Comparison of ENCODE assay signal across 1 cellular context in genomic region chr2:151805343-151805742, GRCh38.
A peak's percentile ranks its signal among the peaks of the same experiment; 100 is the strongest.
TF ChIP-seq lines count a peak whose summit lies in the region.

No MANE protein-coding gene starts in this region.

TF ChIP-seq in K562, 482 proteins besides CTCF, POLR2A, EP300 and RAD21 (continued from another document):
- TF ChIP-seq TCF3 (CRISPR knock-in tag; IDR thresholded peaks at IDR 0.05) (no peak), ERF (CRISPR knock-in tag; IDR thresholded peaks at IDR 0.05) (no peak), ZNF354B (CRISPR knock-in tag; IDR thresholded peaks at IDR 0.05) (no peak), SMARCC2 (IDR thresholded peaks at IDR 0.05; ENCODE audit: low read depth) (no peak), PURB (CRISPR knock-in tag; IDR thresholded peaks at IDR 0.05; ENCODE audit: low read depth) (no peak), THAP12 (CRISPR knock-in tag; IDR thresholded peaks at IDR 0.05) (no peak), CHD1 (IDR thresholded peaks at IDR 0.05; ENCODE audit: low read length) (no peak), STAT5B (CRISPR knock-in tag; IDR thresholded peaks at IDR 0.05) (no peak), PHB (CRISPR knock-in tag; IDR thresholded peaks at IDR 0.05) (no peak), TRIM24 (IDR thresholded peaks at IDR 0.05) (peak; percentile 14 to 53; a peak in 2 of 4 replicates), ATF7 (IDR thresholded peaks at IDR 0.05) (peak; percentile 29; the same call in 1 of the 2 replicates), SMC3 (conservative IDR thresholded peaks at IDR 0.05; ENCODE audit: insufficient read depth, low read depth, low read length) (no peak), ZNF324 (CRISPR knock-in tag; IDR thresholded peaks at IDR 0.05) (no peak), MEIS2 (IDR thresholded peaks at IDR 0.05; ENCODE audit: partially characterized antibody) (peak; percentile 63), FOXM1 (IDR thresholded peaks at IDR 0.05; ENCODE audit: low read depth) (no peak), FOXM1 (CRISPR knock-in tag; IDR thresholded peaks at IDR 0.05; ENCODE audit: low read depth) (no peak), SIN3B (IDR thresholded peaks at IDR 0.05; ENCODE audit: low read depth) (no peak), MAFF (IDR thresholded peaks at IDR 0.05; ENCODE audit: low read length) (no peak), NFYB (IDR thresholded peaks at IDR 0.05; ENCODE audit: extremely low read depth, insufficient read length) (no peak), NR3C1 (CRISPR knock-in tag; IDR thresholded peaks at IDR 0.05) (no peak), MEF2D (tag; conservative IDR thresholded peaks at IDR 0.05; ENCODE audit: low read depth) (no peak), HNRNPL (IDR thresholded peaks at IDR 0.05; ENCODE audit: low read depth, low read length) (no peak), ETV1 (tag; conservative IDR thresholded peaks at IDR 0.05; ENCODE audit: low read depth) (0 out of 2 replicates have a peak, but pooled peaks have one; percentile 30), CXXC5 (CRISPR knock-in tag; IDR thresholded peaks at IDR 0.05) (peak; percentile 8; the same call in 1 of the 2 replicates), ZNF584 (CRISPR knock-in tag; IDR thresholded peaks at IDR 0.05; ENCODE audit: low read depth) (no peak), CC2D1A (IDR thresholded peaks at IDR 0.05) (no peak), RFX1 (IDR thresholded peaks at IDR 0.05) (no peak), E2F4 (CRISPR knock-in tag; IDR thresholded peaks at IDR 0.05; ENCODE audit: low read depth) (no peak), ZSCAN32 (CRISPR knock-in tag; IDR thresholded peaks at IDR 0.05) (no peak), ELK1 (CRISPR knock-in tag; IDR thresholded peaks at IDR 0.05) (no peak), E2F6 (IDR thresholded peaks at IDR 0.05; ENCODE audit: borderline replicate concordance in 1 of 2, extremely low read depth in 1 of 2, insufficient read depth in 1 of 2, insufficient read length in 1 of 2, low read depth in 1 of 2, low read length in 1 of 2, poor library complexity in 1 of 2, severe bottlenecking in 1 of 2) (no peak), ZNF589 (CRISPR knock-in tag; IDR thresholded peaks at IDR 0.05; ENCODE audit: low read depth) (peak; percentile 59; the same call in 1 of the 2 replicates), DACH1 (IDR thresholded peaks at IDR 0.05; ENCODE audit: partially characterized antibody) (no peak), ZKSCAN1 (IDR thresholded peaks at IDR 0.05; ENCODE audit: low read depth, low read length) (no peak), HIVEP1 (CRISPR knock-in tag; IDR thresholded peaks at IDR 0.05) (no peak), ZNF282 (CRISPR knock-in tag; IDR thresholded peaks at IDR 0.05) (no peak), CREB5 (CRISPR knock-in tag; IDR thresholded peaks at IDR 0.05) (no peak), YY1 (IDR thresholded peaks at IDR 0.05; ENCODE audit: borderline replicate concordance in 1 of 3, control insufficient read depth in 1 of 3, extremely low read depth in 1 of 3, insufficient read depth in 3 of 3, insufficient read length in 1 of 3, insufficient replicate concordance in 2 of 3, low read depth in 1 of 3, low read length in 2 of 3) (no peak), ZNF57 (CRISPR knock-in tag; IDR thresholded peaks at IDR 0.05) (no peak), MTA1 (IDR thresholded peaks at IDR 0.05; ENCODE audit: borderline replicate concordance) (no peak), MTA2 (IDR thresholded peaks at IDR 0.05; ENCODE audit: low read depth) (no peak), HNRNPUL1 (IDR thresholded peaks at IDR 0.05; ENCODE audit: low read length) (no peak), SMAD4 (CRISPR knock-in tag; conservative IDR thresholded peaks at IDR 0.05) (0 out of 2 replicates have a peak, but pooled peaks have one; percentile 11), TBL1XR1 (IDR thresholded peaks at IDR 0.05; ENCODE audit: low read length in 2 of 2) (no peak), E2F3 (CRISPR knock-in tag; IDR thresholded peaks at IDR 0.05) (no peak)
- TF ChIP-seq, protein P1, sequence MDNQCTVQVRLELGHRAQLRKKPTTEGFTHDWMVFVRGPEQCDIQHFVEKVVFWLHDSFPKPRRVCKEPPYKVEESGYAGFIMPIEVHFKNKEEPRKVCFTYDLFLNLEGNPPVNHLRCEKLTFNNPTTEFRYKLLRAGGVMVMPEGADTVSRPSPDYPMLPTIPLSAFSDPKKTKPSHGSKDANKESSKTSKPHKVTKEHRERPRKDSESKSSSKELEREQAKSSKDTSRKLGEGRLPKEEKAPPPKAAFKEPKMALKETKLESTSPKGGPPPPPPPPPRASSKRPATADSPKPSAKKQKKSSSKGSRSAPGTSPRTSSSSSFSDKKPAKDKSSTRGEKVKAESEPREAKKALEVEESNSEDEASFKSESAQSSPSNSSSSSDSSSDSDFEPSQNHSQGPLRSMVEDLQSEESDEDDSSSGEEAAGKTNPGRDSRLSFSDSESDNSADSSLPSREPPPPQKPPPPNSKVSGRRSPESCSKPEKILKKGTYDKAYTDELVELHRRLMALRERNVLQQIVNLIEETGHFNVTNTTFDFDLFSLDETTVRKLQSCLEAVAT (IDR thresholded peaks at IDR 0.05), result no peak
- TF ChIP-seq, protein P2, sequence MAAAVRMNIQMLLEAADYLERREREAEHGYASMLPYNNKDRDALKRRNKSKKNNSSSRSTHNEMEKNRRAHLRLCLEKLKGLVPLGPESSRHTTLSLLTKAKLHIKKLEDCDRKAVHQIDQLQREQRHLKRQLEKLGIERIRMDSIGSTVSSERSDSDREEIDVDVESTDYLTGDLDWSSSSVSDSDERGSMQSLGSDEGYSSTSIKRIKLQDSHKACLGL (CRISPR knock-in tag; IDR thresholded peaks at IDR 0.05; ENCODE audit: borderline replicate concordance, poor library complexity, severe bottlenecking), result no peak
- TF ChIP-seq, protein P3, sequence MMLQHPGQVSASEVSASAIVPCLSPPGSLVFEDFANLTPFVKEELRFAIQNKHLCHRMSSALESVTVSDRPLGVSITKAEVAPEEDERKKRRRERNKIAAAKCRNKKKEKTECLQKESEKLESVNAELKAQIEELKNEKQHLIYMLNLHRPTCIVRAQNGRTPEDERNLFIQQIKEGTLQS (IDR thresholded peaks at IDR 0.05), result peak; percentile 69
- TF ChIP-seq, protein P3 (CRISPR knock-in tag; conservative IDR thresholded peaks at IDR 0.05), result no peak
- TF ChIP-seq, protein P4, sequence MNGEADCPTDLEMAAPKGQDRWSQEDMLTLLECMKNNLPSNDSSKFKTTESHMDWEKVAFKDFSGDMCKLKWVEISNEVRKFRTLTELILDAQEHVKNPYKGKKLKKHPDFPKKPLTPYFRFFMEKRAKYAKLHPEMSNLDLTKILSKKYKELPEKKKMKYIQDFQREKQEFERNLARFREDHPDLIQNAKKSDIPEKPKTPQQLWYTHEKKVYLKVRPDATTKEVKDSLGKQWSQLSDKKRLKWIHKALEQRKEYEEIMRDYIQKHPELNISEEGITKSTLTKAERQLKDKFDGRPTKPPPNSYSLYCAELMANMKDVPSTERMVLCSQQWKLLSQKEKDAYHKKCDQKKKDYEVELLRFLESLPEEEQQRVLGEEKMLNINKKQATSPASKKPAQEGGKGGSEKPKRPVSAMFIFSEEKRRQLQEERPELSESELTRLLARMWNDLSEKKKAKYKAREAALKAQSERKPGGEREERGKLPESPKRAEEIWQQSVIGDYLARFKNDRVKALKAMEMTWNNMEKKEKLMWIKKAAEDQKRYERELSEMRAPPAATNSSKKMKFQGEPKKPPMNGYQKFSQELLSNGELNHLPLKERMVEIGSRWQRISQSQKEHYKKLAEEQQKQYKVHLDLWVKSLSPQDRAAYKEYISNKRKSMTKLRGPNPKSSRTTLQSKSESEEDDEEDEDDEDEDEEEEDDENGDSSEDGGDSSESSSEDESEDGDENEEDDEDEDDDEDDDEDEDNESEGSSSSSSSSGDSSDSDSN (IDR thresholded peaks at IDR 0.05; ENCODE audit: borderline replicate concordance in 1 of 2, low read depth in 2 of 2, low read length in 2 of 2), result no peak
- TF ChIP-seq, protein P5, sequence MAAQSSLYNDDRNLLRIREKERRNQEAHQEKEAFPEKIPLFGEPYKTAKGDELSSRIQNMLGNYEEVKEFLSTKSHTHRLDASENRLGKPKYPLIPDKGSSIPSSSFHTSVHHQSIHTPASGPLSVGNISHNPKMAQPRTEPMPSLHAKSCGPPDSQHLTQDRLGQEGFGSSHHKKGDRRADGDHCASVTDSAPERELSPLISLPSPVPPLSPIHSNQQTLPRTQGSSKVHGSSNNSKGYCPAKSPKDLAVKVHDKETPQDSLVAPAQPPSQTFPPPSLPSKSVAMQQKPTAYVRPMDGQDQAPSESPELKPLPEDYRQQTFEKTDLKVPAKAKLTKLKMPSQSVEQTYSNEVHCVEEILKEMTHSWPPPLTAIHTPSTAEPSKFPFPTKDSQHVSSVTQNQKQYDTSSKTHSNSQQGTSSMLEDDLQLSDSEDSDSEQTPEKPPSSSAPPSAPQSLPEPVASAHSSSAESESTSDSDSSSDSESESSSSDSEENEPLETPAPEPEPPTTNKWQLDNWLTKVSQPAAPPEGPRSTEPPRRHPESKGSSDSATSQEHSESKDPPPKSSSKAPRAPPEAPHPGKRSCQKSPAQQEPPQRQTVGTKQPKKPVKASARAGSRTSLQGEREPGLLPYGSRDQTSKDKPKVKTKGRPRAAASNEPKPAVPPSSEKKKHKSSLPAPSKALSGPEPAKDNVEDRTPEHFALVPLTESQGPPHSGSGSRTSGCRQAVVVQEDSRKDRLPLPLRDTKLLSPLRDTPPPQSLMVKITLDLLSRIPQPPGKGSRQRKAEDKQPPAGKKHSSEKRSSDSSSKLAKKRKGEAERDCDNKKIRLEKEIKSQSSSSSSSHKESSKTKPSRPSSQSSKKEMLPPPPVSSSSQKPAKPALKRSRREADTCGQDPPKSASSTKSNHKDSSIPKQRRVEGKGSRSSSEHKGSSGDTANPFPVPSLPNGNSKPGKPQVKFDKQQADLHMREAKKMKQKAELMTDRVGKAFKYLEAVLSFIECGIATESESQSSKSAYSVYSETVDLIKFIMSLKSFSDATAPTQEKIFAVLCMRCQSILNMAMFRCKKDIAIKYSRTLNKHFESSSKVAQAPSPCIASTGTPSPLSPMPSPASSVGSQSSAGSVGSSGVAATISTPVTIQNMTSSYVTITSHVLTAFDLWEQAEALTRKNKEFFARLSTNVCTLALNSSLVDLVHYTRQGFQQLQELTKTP (IDR thresholded peaks at IDR 0.05; ENCODE audit: low read depth in 1 of 2, partially characterized antibody in 2 of 2), result no peak
